12 cellular contexts compared by ENCODE assay signal in genomic region chr1:104760017-104760416, GRCh38.
DNase-seq lines count a peak whose midpoint lies in the region; ATAC-seq and TF ChIP-seq lines count a peak whose summit lies in the region.
"Had no signal": no experiment of that assay in that cellular context is flagged by ENCODE, and none has a peak within 500 bp of the region (broad histone marks: within the 10 kb centered on the region; RNA-seq: fewer than 3 reads in every experiment).

No MANE protein-coding gene starts in this region.

- peak; percentile 92 for ATAC-seq in GM19468 (IDR thresholded peaks at IDR 0.05; ENCODE audit: extremely low read depth, unreplicated experiment)
- ATAC-seq in HG03045 (IDR thresholded peaks at IDR 0.05; ENCODE audit: unreplicated experiment), result peak; percentile 91
- no peak for ATAC-seq in left ventricle myocardium superior
- ATAC-seq: left colon had no signal

- TF ChIP-seq CTCF in GM10266 (IDR thresholded peaks at IDR 0.05; ENCODE audit: control insufficient read depth, insufficient read depth, low read depth, missing control alignments), result no peak

- DNase-seq in GM10266 (ENCODE audit: extremely low spot score), result peak; percentile 8
- peak; percentile 20 for DNase-seq in NOMO-1 treated with dmso at 0.1 percent for 144 hours (lab: John Stamatoyannopoulos, UW; ENCODE audit: unreplicated experiment)
- DNase-seq in NCI-H446 (lab: John Stamatoyannopoulos, UW), result no peak
- no peak for DNase-seq in SW 1271 (lab: John Stamatoyannopoulos, UW)
- DNase-seq in left ventricle myocardium superior, result no peak
- no peak for DNase-seq in activated CD8-positive, alpha-beta memory T cell treated with anti-CD3 and anti-CD28 coated beads, Interleukin-2, amount 50 U/mL, for 48 hours
- DNase-seq: activated CD4-positive, alpha-beta T cell treated with anti-CD3 and anti-CD28 coated beads for 48 hours; amygdala; left colon; PC-9 had no signal

- intact Hi-C loops in left ventricle myocardium superior (cut with micrococcal nuclease), result no loop called here

Comparison
In these comparisons a context has a peak if more than half of its experiments do, and no peak if none do; other contexts are left out.
1. DNase-seq: peak in GM10266 (single experiment) and NOMO-1 treated with dmso at 0.1 percent for 144 hours (single experiment); none in NCI-H446 (0 of 2), SW 1271 (0 of 2), left ventricle myocardium superior (single experiment) and activated CD8-positive, alpha-beta memory T cell treated with anti-CD3 and anti-CD28 coated beads, Interleukin-2, amount 50 U/mL, for 48 hours (single experiment).